10 cellular contexts compared by ENCODE assay signal in genomic region chr9:92726971-92727715, GRCh38. TPM values are rescaled to one million over a fixed set of nuclear protein-coding genes. Genes with fewer than 3 reads are reported as not detected.
A peak's percentile ranks its signal among the peaks of the same experiment; 100 is the strongest.
DNase-seq lines count a peak whose midpoint lies in the region; ATAC-seq and TF ChIP-seq lines count a peak whose summit lies in the region.
"Had no signal": no experiment of that assay in that cellular context is flagged by ENCODE, and none has a peak within 500 bp of the region (broad histone marks: within the 10 kb centered on the region; RNA-seq: fewer than 3 reads in every experiment).

No MANE protein-coding gene starts in this region.

- no peak overlapping the region for H3K4me3 Mint-ChIP-seq in dendritic cell treated with granulocyte-macrophage colony-stimulating factor and Interleukin-4, amounts not matched to agents 40 ng/mL and 50 ng/mL, for 4 days
- H3K4me3 Mint-ChIP-seq in naive B cell: peak overlapping the region in 7 of 8 donors; percentile 47 to 100 (median 88)

- ATAC-seq in naive B cell (ENCODE audit: low read depth in 2 of 2) (no peak), HG02642 (IDR thresholded peaks at IDR 0.05; ENCODE audit: poor library complexity, unreplicated experiment) (no peak), GM21447 (IDR thresholded peaks at IDR 0.05; ENCODE audit: unreplicated experiment) (no peak)

- H3K9me3 Mint-ChIP-seq in dendritic cell treated with granulocyte-macrophage colony-stimulating factor and Interleukin-4, amounts not matched to agents 40 ng/mL and 50 ng/mL, for 4 days: no peaks in the 10 kb centered on the region
- no peaks in the 10 kb centered on the region for H3K9me3 Mint-ChIP-seq in naive B cell

- H3K4me1 Mint-ChIP-seq in dendritic cell treated with granulocyte-macrophage colony-stimulating factor and Interleukin-4, amounts not matched to agents 40 ng/mL and 50 ng/mL, for 4 days (ENCODE audit: low read depth): peaks cover 91% of the 10 kb centered on the region
- peaks cover 77 to 98% (median 91%) of the 10 kb centered on the region in 3 donors for H3K4me1 Mint-ChIP-seq in naive B cell

- no peaks in the 10 kb centered on the region for H3K27me3 Mint-ChIP-seq in dendritic cell treated with granulocyte-macrophage colony-stimulating factor and Interleukin-4, amounts not matched to agents 40 ng/mL and 50 ng/mL, for 4 days
- H3K27me3 Mint-ChIP-seq in naive B cell: no peaks in the 10 kb centered on the region

- in situ Hi-C loops in GM13977 (cut with MboI; ENCODE audit: low pct_unique_long_range_greater_than_20kb, low sequenced_read_pairs, unreplicated experiment): no loop called here

- H3K36me3 Mint-ChIP-seq in dendritic cell treated with granulocyte-macrophage colony-stimulating factor and Interleukin-4, amounts not matched to agents 40 ng/mL and 50 ng/mL, for 4 days (ENCODE audit: low read depth): peaks cover 87% of the 10 kb centered on the region
- peaks cover 0 to 4% of the 10 kb centered on the region in 2 donors for H3K36me3 Mint-ChIP-seq in naive B cell

- no peak for TF ChIP-seq CTCF in GM13977 (IDR thresholded peaks at IDR 0.05; ENCODE audit: extremely low read depth, insufficient read depth, missing control alignments)

- DNase-seq in DMS 273 (lab: John Stamatoyannopoulos, UW; ENCODE audit: unreplicated experiment) (peak; percentile 87), NCI-H2196 treated with DMSO at 0.1 percent for 48 hours (lab: John Stamatoyannopoulos, UW; ENCODE audit: unreplicated experiment) (peak; percentile 17), naive B cell (no peak), GM13977 (ENCODE audit: low spot score) (no peak), dedifferentiated amniotic fluid mesenchymal stem cell (ENCODE audit: extremely low spot score) (no peak)
- DNase-seq: activated gamma-delta T cell, T-helper 9 cell had no signal

- intact Hi-C loops in dendritic cell treated with granulocyte-macrophage colony-stimulating factor and Interleukin-4, amounts not matched to agents 40 ng/mL and 50 ng/mL, for 4 days (cut with micrococcal nuclease): no loop called here

- peak overlapping the region; percentile 4 for H3K27ac Mint-ChIP-seq in dendritic cell treated with granulocyte-macrophage colony-stimulating factor and Interleukin-4, amounts not matched to agents 40 ng/mL and 50 ng/mL, for 4 days
- peak overlapping the region; percentile 74 to 93 (median 86) for H3K27ac Mint-ChIP-seq in naive B cell

RNA-seq across cellular contexts. Expression of gene BICD2, which starts 37.5 kb away (rescaled TPM):
- polyA plus RNA-seq in naive B cell (ENCODE audit: low read depth in 6 of 6): 10 to 100 TPM in 5 of 6 donors, 1 to 10 TPM in 1; 4.3 to 41.8 (median 29.6) TPM

RNA-seq across cellular contexts. Expression of gene IPPK, which starts 57.2 kb away (rescaled TPM):
- 10 to 100 TPM in 1 of 6 donors, 1 to 10 TPM in 5; 4.1 to 12.8 (median 6.1) TPM for polyA plus RNA-seq in naive B cell (ENCODE audit: low read depth in 6 of 6)

Comparison
In these comparisons a context has a peak if more than half of its experiments do, and no peak if none do; other contexts are left out.
1. DNase-seq: peak in DMS 273 (single experiment) and NCI-H2196 treated with DMSO at 0.1 percent for 48 hours (single experiment); none in naive B cell (single experiment), GM13977 (single experiment) and dedifferentiated amniotic fluid mesenchymal stem cell (single experiment).